Comparison of ENCODE assay signal across 1 cellular context in genomic region chr9:129550199-129550839, GRCh38.
A peak's percentile ranks its signal among the peaks of the same experiment; 100 is the strongest.
TF ChIP-seq lines count a peak whose summit lies in the region.

No MANE protein-coding gene starts in this region.

TF ChIP-seq in H1, 55 proteins besides CTCF, POLR2A, EP300 and RAD21 (continued from another document):
- TF ChIP-seq CHD7 (IDR thresholded peaks at IDR 0.05; ENCODE audit: insufficient replicate concordance, low read length), result no peak
- TF ChIP-seq ASH2L (IDR thresholded peaks at IDR 0.05; ENCODE audit: low read length), result peak; percentile 48
- TF ChIP-seq GABPA (IDR thresholded peaks at IDR 0.05; ENCODE audit: borderline replicate concordance, insufficient read depth, low read length), result 0 out of 2 replicates have a peak, but pooled peaks have one; percentile 11
- TF ChIP-seq TAF1 (IDR thresholded peaks at IDR 0.05; ENCODE audit: low read depth, low read length), result no peak
- TF ChIP-seq KDM5A (IDR thresholded peaks at IDR 0.05; ENCODE audit: low read length), result no peak
